Comparison of ENCODE assay signal across 24 cellular contexts in the genomic region with DNA sequence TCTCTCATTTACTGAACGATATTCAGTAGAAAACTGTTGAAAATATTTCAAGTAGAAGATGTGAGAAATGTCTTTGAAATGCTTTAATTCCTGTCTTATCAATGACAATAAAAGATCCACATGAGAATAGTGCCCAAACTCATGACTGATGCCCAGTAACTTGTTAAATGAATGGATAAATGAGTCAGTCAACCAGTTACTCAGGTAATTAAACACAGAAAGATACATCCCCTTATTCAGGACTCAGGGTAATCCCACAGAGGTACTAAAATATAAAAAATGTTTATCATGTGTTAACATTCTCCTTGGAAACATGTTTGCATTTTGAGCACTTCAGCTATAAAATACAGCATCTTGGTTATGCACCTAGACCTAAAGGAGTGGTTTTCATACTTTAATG.
DNase-seq lines count a peak whose midpoint lies in the region; ATAC-seq and TF ChIP-seq lines count a peak whose summit lies in the region.
"Had no signal": no experiment of that assay in that cellular context is flagged by ENCODE, and none has a peak within 500 bp of the region (broad histone marks: within the 10 kb centered on the region; RNA-seq: fewer than 3 reads in every experiment).

No MANE protein-coding gene starts in this region.

- peak; percentile 31 to 56 for ATAC-seq in activated naive CD4-positive, alpha-beta T cell treated with anti-CD3 and anti-CD28 coated beads, Interleukin-2, amount 50 U/mL, for 72 hours
- ATAC-seq in PC-3 = peak; percentile 71
- ATAC-seq: stimulated activated memory B cell treated with anti-CD40 and anti-IgM and Interleukin-4, amounts not matched to agents 10 μg/mL and 1 μg/mL and 100 μg/mL, for 72 hours had no signal

- peak overlapping the region in 1 of 2 donors; percentile 9 for H3K27ac Mint-ChIP-seq in activated naive CD4-positive, alpha-beta T cell treated with anti-CD3 and anti-CD28 coated beads, Interleukin-2, amount 50 U/mL, for 72 hours
- no peak overlapping the region for H3K27ac Mint-ChIP-seq in activated naive CD4-positive, alpha-beta T cell treated with anti-CD3 and anti-CD28 coated beads, Interleukin-2, amount 10 ng/mL, durations not matched to agents 7 days and 5 days

- H3K9me3 Mint-ChIP-seq in activated naive CD4-positive, alpha-beta T cell treated with anti-CD3 and anti-CD28 coated beads, Interleukin-2, amount 50 U/mL, for 72 hours = no peaks in the 10 kb centered on the region
- peaks cover 7% of the 10 kb centered on the region for H3K9me3 Mint-ChIP-seq in activated naive CD4-positive, alpha-beta T cell treated with anti-CD3 and anti-CD28 coated beads, Interleukin-2, amount 10 ng/mL, durations not matched to agents 7 days and 5 days

- H3K36me3 Mint-ChIP-seq in activated naive CD4-positive, alpha-beta T cell treated with anti-CD3 and anti-CD28 coated beads, Interleukin-2, amount 50 U/mL, for 72 hours = peaks cover 10 to 53% of the 10 kb centered on the region in 2 donors
- peaks cover 62% of the 10 kb centered on the region for H3K36me3 Mint-ChIP-seq in activated naive CD4-positive, alpha-beta T cell treated with anti-CD3 and anti-CD28 coated beads, Interleukin-2, amount 10 ng/mL, durations not matched to agents 7 days and 5 days

- no peaks in the 10 kb centered on the region for H3K27me3 Mint-ChIP-seq in activated naive CD4-positive, alpha-beta T cell treated with anti-CD3 and anti-CD28 coated beads, Interleukin-2, amount 10 ng/mL, durations not matched to agents 7 days and 5 days
- H3K27me3 Mint-ChIP-seq: CD8-positive, alpha-beta memory T cell; stimulated activated memory B cell treated with anti-CD40 and anti-IgM and Interleukin-4, amounts not matched to agents 10 μg/mL and 1 μg/mL and 100 μg/mL, for 72 hours had no signal

- H3K9me3 ChIP-seq in PC-3 (ENCODE audit: low read length) = no peaks in the 10 kb centered on the region
- peaks cover 0 to 3% of the 10 kb centered on the region in 2 donors for H3K9me3 ChIP-seq in uterus
- H3K9me3 ChIP-seq: ovary had no signal

- H3K4me2 ChIP-seq in PC-3 (ENCODE audit: low read length) = no peak overlapping the region

- intact Hi-C loops in PC-3 (cut with micrococcal nuclease) (loop anchor here (2.0 kb wide), 1 partner anchor 49 kb away; no protein-coding TSS in a partner anchor), uterus (cut with DNase I; ENCODE audit: low total_unique reads) (no loop called here)

- no TSS peak for BruUV-seq in PC-3 (replicated peaks; lab: Mats Ljungman, UMichigan)

- H3K27ac ChIP-seq in PC-3 (ENCODE audit: low read length) (peak overlapping the region; percentile 3; the same call in 1 of the 2 replicates), uterus (peak overlapping the region; percentile 19 to 37)
- H3K27ac ChIP-seq: ovary, RWPE1, SK-N-MC, VCaP had no signal

- no peak overlapping the region for H2AFZ ChIP-seq in PC-3 (ENCODE audit: low read length)

- peaks cover 59% of the 10 kb centered on the region for H3K4me1 Mint-ChIP-seq in activated naive CD4-positive, alpha-beta T cell treated with anti-CD3 and anti-CD28 coated beads, Interleukin-2, amount 10 ng/mL, durations not matched to agents 7 days and 5 days

- H4K20me1 ChIP-seq in PC-3 (ENCODE audit: low read length) = no peaks in the 10 kb centered on the region; the same call in 1 of the 2 replicates

- H3K27me3 ChIP-seq in PC-3 (ENCODE audit: low read length) (no peaks in the 10 kb centered on the region), uterus (no peaks in the 10 kb centered on the region)
- H3K27me3 ChIP-seq: ovary, right atrium auricular region, spleen had no signal

- no peak overlapping the region for H3K9ac ChIP-seq in PC-3 (ENCODE audit: low read length)

- H3K79me2 ChIP-seq in PC-3 (ENCODE audit: low read length) = peaks cover 83% of the 10 kb centered on the region

- H3K4me1 ChIP-seq in PC-3 (ENCODE audit: insufficient read depth, low read length) (peaks cover 11% of the 10 kb centered on the region), uterus (peaks cover 4 to 23% of the 10 kb centered on the region in 2 donors)

- DNase-seq in activated naive CD4-positive, alpha-beta T cell treated with anti-CD3 and anti-CD28 coated beads, Interleukin-2, amount 50 U/mL, for 72 hours (ENCODE audit: low spot score in 2 of 2) = no peak
- no peak for DNase-seq in activated naive CD4-positive, alpha-beta T cell treated with anti-CD3 and anti-CD28 coated beads, Interleukin-2, amount 10 ng/mL, durations not matched to agents 7 days and 5 days
- DNase-seq in PC-3 (peak; percentile 43), inferior parietal cortex (ENCODE audit: extremely low spot score) (peak; percentile 4), uterus (no peak), pons (ENCODE audit: low spot score) (no peak)
- DNase-seq in central memory CD4-positive, alpha-beta T cell = no peak
- DNase-seq: activated CD4-positive, alpha-beta T cell treated with anti-CD3 and anti-CD28 coated beads, Interleukin-2, amount 50 U/mL, for 4 hours; CD8-positive, alpha-beta memory T cell; DMS153; effector CD4-positive, alpha-beta T cell; foreskin melanocyte; mesendoderm; NCI-H1092; NCI-H187; NCI-H69; ovary; spleen; stimulated activated CD4-positive, alpha-beta T cell treated with anti-CD3 and anti-CD28 coated beads, Interleukin-2, amount 100 ng/mL, for 48 hours had no signal

- POLR2A ChIA-PET in PC-3 (lab: Charles Lee; ENCODE audit: unreplicated experiment) = no interaction called here

- TF ChIP-seq CTCF in PC-3 (conservative IDR thresholded peaks at IDR 0.05; ENCODE audit: low read depth, low read length) (no peak), uterus (IDR thresholded peaks at IDR 0.05) (no peak)

- no peaks in the 10 kb centered on the region for H3F3A ChIP-seq in PC-3 (ENCODE audit: low read length, unreplicated experiment)

- H3K36me3 ChIP-seq in PC-3 (ENCODE audit: low read depth, low read length) (peaks cover 18% of the 10 kb centered on the region), uterus (no peaks in the 10 kb centered on the region)
- H3K36me3 ChIP-seq: ovary had no signal

- H3K4me3 ChIP-seq in PC-3 (ENCODE audit: low read length) (no peak overlapping the region), uterus (no peak overlapping the region)
- H3K4me3 ChIP-seq: ovary, right atrium auricular region, SK-N-MC, spleen had no signal

- TF ChIP-seq POLR2A in uterus (IDR thresholded peaks at IDR 0.05) = no peak

- no peaks in the 10 kb centered on the region for H3K9me2 ChIP-seq in PC-3 (replicated peaks; ENCODE audit: low read length)

- CTCF ChIA-PET in activated naive CD4-positive, alpha-beta T cell treated with anti-CD3 and anti-CD28 coated beads, Interleukin-2, amount 10 ng/mL, durations not matched to agents 7 days and 5 days (lab: Charles Lee) = no interaction called here
- CTCF ChIA-PET in PC-3 (lab: Charles Lee) = no interaction called here

- H3K4me3 Mint-ChIP-seq in activated naive CD4-positive, alpha-beta T cell treated with anti-CD3 and anti-CD28 coated beads, Interleukin-2, amount 10 ng/mL, durations not matched to agents 7 days and 5 days = no peak overlapping the region
- H3K4me3 Mint-ChIP-seq: stimulated activated memory B cell treated with anti-CD40 and anti-IgM and Interleukin-4, amounts not matched to agents 10 μg/mL and 1 μg/mL and 100 μg/mL, for 72 hours had no signal

Comparison
In these comparisons a context has a peak if more than half of its experiments do, and no peak if none do; other contexts are left out.
1. DNase-seq: peak in PC-3 (single experiment) and inferior parietal cortex (single experiment); none in activated naive CD4-positive, alpha-beta T cell treated with anti-CD3 and anti-CD28 coated beads, Interleukin-2, amount 50 U/mL, for 72 hours (0 of 2), activated naive CD4-positive, alpha-beta T cell treated with anti-CD3 and anti-CD28 coated beads, Interleukin-2, amount 10 ng/mL, durations not matched to agents 7 days and 5 days (single experiment), uterus (0 of 2), pons (single experiment) and central memory CD4-positive, alpha-beta T cell (single experiment).